ENCODE assay signal across 22 cellular contexts in the genomic region with DNA sequence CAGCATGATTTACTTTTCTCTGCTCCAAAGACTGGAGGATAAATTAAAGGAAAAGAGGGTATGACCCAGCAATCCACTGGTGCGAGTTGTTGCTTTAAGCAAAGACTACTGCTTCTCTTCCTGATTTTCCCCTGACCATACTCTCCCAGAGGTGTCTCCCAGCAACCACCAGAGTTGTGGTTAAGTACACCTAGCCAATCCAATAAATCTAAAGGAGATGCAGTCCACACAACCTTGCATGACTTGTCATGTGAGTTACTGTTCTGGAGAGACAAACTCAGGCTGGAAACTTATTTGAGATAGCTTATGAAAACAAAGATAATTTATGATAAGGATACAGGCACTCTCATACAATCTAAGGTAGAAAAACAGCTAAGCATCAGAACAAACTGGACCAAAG. TPM values are rescaled to one million over a fixed set of nuclear protein-coding genes. Genes with fewer than 3 reads are reported as not detected.
A peak's percentile ranks its signal among the peaks of the same experiment; 100 is the strongest.
DNase-seq lines count a peak whose midpoint lies in the region; ATAC-seq and TF ChIP-seq lines count a peak whose summit lies in the region.
"Had no signal": no experiment of that assay in that cellular context is flagged by ENCODE, and none has a peak within 500 bp of the region (broad histone marks: within the 10 kb centered on the region; RNA-seq: fewer than 3 reads in every experiment).

No MANE protein-coding gene starts in this region.

- no peaks in the 10 kb centered on the region for H3K27me3 Mint-ChIP-seq in CD4-positive, alpha-beta T cell

- H3K27ac Mint-ChIP-seq in CD4-positive, alpha-beta T cell = no peak overlapping the region

- no peaks in the 10 kb centered on the region for H3K36me3 Mint-ChIP-seq in CD4-positive, alpha-beta T cell (ENCODE audit: low read depth)

- H4K20me1 ChIP-seq in PC-3 (ENCODE audit: low read length) = no peaks in the 10 kb centered on the region
- H4K20me1 ChIP-seq: BLaER1 treated with 17β-estradiol and CSF1 and Interleukin-3, amounts not matched to agents 10 nM and 100 nM had no signal

- peak overlapping the region; percentile 8; the same call in 1 of the 2 replicates for H3K4me2 ChIP-seq in PC-3 (ENCODE audit: low read length)
- H3K4me2 ChIP-seq: BLaER1 treated with 17β-estradiol and CSF1 and Interleukin-3, amounts not matched to agents 10 nM and 100 nM had no signal

- no peaks in the 10 kb centered on the region for H3K36me3 ChIP-seq in PC-3 (ENCODE audit: low read depth, low read length)
- H3K36me3 ChIP-seq in rectal smooth muscle tissue (ENCODE audit: control insufficient read depth, insufficient read depth, low read length) = no peaks in the 10 kb centered on the region

- no peaks in the 10 kb centered on the region for H3F3A ChIP-seq in PC-3 (ENCODE audit: low read length, unreplicated experiment)

- H2AFZ ChIP-seq in PC-3 (ENCODE audit: low read length) = no peak overlapping the region

- no peak overlapping the region for H3K4me3 Mint-ChIP-seq in CD4-positive, alpha-beta T cell

- H3K4me1 Mint-ChIP-seq in CD4-positive, alpha-beta T cell (ENCODE audit: low read depth) = peaks cover 5% of the 10 kb centered on the region

- DNase-seq in Daoy (ENCODE audit: low read depth) = peak; percentile 46
- peak; percentile 29 for DNase-seq in PC-3
- peak; percentile 55 for DNase-seq in glomerular visceral epithelial cell (ENCODE audit: extremely low spot score)
- no peak for DNase-seq in NCI-H2196 (lab: John Stamatoyannopoulos, UW; ENCODE audit: unreplicated experiment)
- no peak for DNase-seq in globus pallidus (ENCODE audit: low spot score)
- no peak for DNase-seq in CD4-positive, alpha-beta T cell
- DNase-seq: activated effector memory CD4-positive, alpha-beta T cell treated with Interleukin-2 at 50 U/mL for 16 hours; amygdala; DND-41; KBM-7; NCI-H1105; NCI-H2171; stimulated activated CD4-positive, alpha-beta T cell treated with anti-CD3 and anti-CD28 coated beads, Interleukin-2, amount 100 ng/mL, for 48 hours had no signal

- H3K4me1 ChIP-seq in PC-3 (ENCODE audit: insufficient read depth, low read length) (peaks cover 10% of the 10 kb centered on the region; the same call in 1 of the 2 replicates), rectal smooth muscle tissue (ENCODE audit: control insufficient read depth, insufficient read depth, low read length) (peaks cover 5% of the 10 kb centered on the region)

- CTCF ChIA-PET in PC-3 (lab: Charles Lee) = no interaction called here
- CTCF ChIA-PET in CD4-positive, alpha-beta T cell (lab: Charles Lee) = interaction anchor here (0.9 kb wide), 1 partner anchor 10 kb away, joined by 3 read pairs; no protein-coding TSS in a partner anchor

- H3K9me3 ChIP-seq in PC-3 (ENCODE audit: low read length) = no peaks in the 10 kb centered on the region
- H3K9me3 ChIP-seq in CD4-positive, alpha-beta T cell (ENCODE audit: control insufficient read depth, low read length) = peaks cover 8% of the 10 kb centered on the region

- H3K9me2 ChIP-seq in PC-3 (replicated peaks; ENCODE audit: low read length) = no peaks in the 10 kb centered on the region

- H3K4me3 ChIP-seq in PC-3 (ENCODE audit: low read length) (no peak overlapping the region), rectal smooth muscle tissue (ENCODE audit: low read length) (no peak overlapping the region)
- H3K4me3 ChIP-seq: BLaER1 treated with 17β-estradiol and CSF1 and Interleukin-3, amounts not matched to agents 10 nM and 100 nM had no signal

- BruUV-seq in PC-3 (replicated peaks; lab: Mats Ljungman, UMichigan) = no TSS peak

- ATAC-seq in PC-3 (peak; percentile 70), HG03442 (IDR thresholded peaks at IDR 0.05; ENCODE audit: unreplicated experiment) (no peak)
- ATAC-seq in CD4-positive, alpha-beta T cell (ENCODE audit: poor library complexity) = no peak
- ATAC-seq: activated CD4-positive, CD25-positive, alpha-beta regulatory T cell treated with anti-CD3 and anti-CD28 coated beads, Interleukin-2, amount 50 U/mL, for 24 hours; Right ventricle myocardium inferior; sciatic nerve had no signal

- H3K27ac ChIP-seq in PC-3 (ENCODE audit: low read length) (no peak overlapping the region), rectal smooth muscle tissue (ENCODE audit: low read depth, low read length) (peak overlapping the region; percentile 78)
- no peak overlapping the region for H3K27ac ChIP-seq in CD4-positive, alpha-beta T cell (ENCODE audit: low read depth, low read length)
- H3K27ac ChIP-seq: BLaER1 treated with 17β-estradiol and CSF1 and Interleukin-3, amounts not matched to agents 10 nM and 100 nM; HL-60 had no signal

- no peaks in the 10 kb centered on the region for H3K9me3 Mint-ChIP-seq in CD4-positive, alpha-beta T cell

- H3K27me3 ChIP-seq in PC-3 (ENCODE audit: low read length) (no peaks in the 10 kb centered on the region), rectal smooth muscle tissue (ENCODE audit: control insufficient read depth, insufficient read depth, low read length) (no peaks in the 10 kb centered on the region)
- no peaks in the 10 kb centered on the region for H3K27me3 ChIP-seq in CD4-positive, alpha-beta T cell (ENCODE audit: control insufficient read depth, insufficient read depth, low read length)
- H3K27me3 ChIP-seq: BLaER1 treated with 17β-estradiol and CSF1 and Interleukin-3, amounts not matched to agents 10 nM and 100 nM had no signal

- H3K79me2 ChIP-seq in PC-3 (ENCODE audit: low read length) = no peaks in the 10 kb centered on the region

- intact Hi-C loops in PC-3 (cut with micrococcal nuclease) = no loop called here
- intact Hi-C loops in CD4-positive, alpha-beta T cell (cut with DNase I, micrococcal nuclease) = loop anchor here in 1 of 2 experiments (5.0 kb wide), 1 partner anchor 621 kb away; a partner anchor contains a TSS

- no peak overlapping the region for H3K9ac ChIP-seq in PC-3 (ENCODE audit: low read length)
- H3K9ac ChIP-seq in rectal smooth muscle tissue (ENCODE audit: low read length) = no peak overlapping the region
- H3K9ac ChIP-seq: BLaER1 treated with 17β-estradiol and CSF1 and Interleukin-3, amounts not matched to agents 10 nM and 100 nM had no signal

- no peak for TF ChIP-seq CTCF in PC-3 (conservative IDR thresholded peaks at IDR 0.05; ENCODE audit: low read depth, low read length)
- no peak for TF ChIP-seq CTCF in CD4-positive, alpha-beta T cell (IDR thresholded peaks at IDR 0.05)

- POLR2A ChIA-PET in PC-3 (lab: Charles Lee; ENCODE audit: unreplicated experiment) = interaction anchor here (0.7 kb wide), 1 partner anchor 171 kb away, joined by 3 read pairs; no protein-coding TSS in a partner anchor
- POLR2A ChIA-PET in CD4-positive, alpha-beta T cell (lab: Charles Lee) = no interaction called here

RNA-seq across cellular contexts. Expression of a gene that starts 11.9 kb away (rescaled TPM):
- not detected in 2 replicates for total RNA-seq in Daoy (2014; rRNA removed; shearing (Covaris generic))
- 0.15 TPM in 1 of 2 replicates, not detected in the other for total RNA-seq in PC-3 (2014; rRNA removed)
- not detected for total RNA-seq in CD4-positive, alpha-beta T cell
- total RNA-seq: chondrocyte; Right ventricle myocardium inferior; T-helper 2 cell treated with Interferon-gamma antibody and Interleukin-4, amounts not matched to agents 100 ng/mL and 5 ng/mL, for 36 hours had no signal

Comparison
In these comparisons a context has a peak if more than half of its experiments do, and no peak if none do; other contexts are left out.
1. DNase-seq: peak in Daoy (single experiment), PC-3 (single experiment) and glomerular visceral epithelial cell (single experiment); none in NCI-H2196 (single experiment), globus pallidus (single experiment) and CD4-positive, alpha-beta T cell (0 of 10).